Comparison of ENCODE assay signal across 14 cellular contexts in the genomic region with DNA sequence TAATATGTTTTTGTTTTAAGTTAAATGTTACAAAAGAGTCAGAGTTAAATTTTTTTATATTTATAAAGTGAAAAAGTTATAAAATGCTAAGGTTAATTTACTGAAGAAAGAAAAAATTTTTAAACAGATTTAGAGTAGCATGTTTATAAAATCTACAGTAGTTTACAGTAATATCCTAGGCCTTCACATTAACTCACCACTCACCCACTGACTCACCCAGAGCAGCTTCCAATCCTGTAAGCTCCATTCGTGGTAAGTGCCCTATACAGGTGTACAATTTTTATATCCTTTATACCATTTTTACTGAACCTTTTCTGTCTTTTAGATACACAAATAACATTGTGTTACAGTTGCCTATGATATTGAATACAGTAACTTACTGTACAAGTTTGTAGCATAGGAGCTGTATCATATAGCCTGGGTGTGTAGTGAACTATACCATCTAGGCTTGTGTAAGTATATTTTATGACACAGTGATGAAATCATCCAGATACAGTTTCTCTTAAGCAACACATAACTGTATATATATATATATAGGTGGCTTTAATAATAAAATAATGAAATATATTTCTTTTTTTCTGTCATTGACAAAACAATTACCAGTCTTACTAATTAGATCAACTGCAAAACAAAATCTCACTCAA.
"Had no signal": no experiment of that assay in that cellular context is flagged by ENCODE, and none has a peak within 500 bp of the region (broad histone marks: within the 10 kb centered on the region; RNA-seq: fewer than 3 reads in every experiment).

No MANE protein-coding gene starts in this region.

- DNase-seq: activated CD4-positive, alpha-beta T cell treated with anti-CD3 and anti-CD28 coated beads, Interleukin-2, amount 50 U/mL, for 48 hours; activated gamma-delta T cell; activated naive CD8-positive, alpha-beta T cell treated with anti-CD3 and anti-CD28 coated beads for 36 hours; activated T-cell treated with anti-CD3 and anti-CD28 coated beads, Interleukin-2, amount 50 U/mL, for 48 hours; anterior cingulate cortex; colonic mucosa; effector CD4-positive, alpha-beta T cell; sigmoid colon; stimulated activated CD4-positive, alpha-beta T cell treated with anti-CD3 and anti-CD28 coated beads, Interleukin-12 subunit alpha, Interleukin-12 subunit beta, amount 100 ng/mL, for 4 hours; stimulated activated CD4-positive, alpha-beta T cell treated with anti-CD3 and anti-CD28 coated beads, Interleukin-2, amount 100 ng/mL, for 48 hours; stimulated activated CD8-positive, alpha-beta memory T cell treated with anti-CD3 and anti-CD28 coated beads, Interleukin-4, amount 100 ng/mL, for 48 hours; T-helper 2 cell had no signal

- H3K36me3 ChIP-seq: colonic mucosa had no signal

- H3K4me1 ChIP-seq: colonic mucosa had no signal

- H2AFZ ChIP-seq: hepatocyte had no signal

- H3K4me2 ChIP-seq: hepatocyte had no signal

- H3K9me3 ChIP-seq: colonic mucosa, sigmoid colon had no signal

- H3K27ac ChIP-seq: colonic mucosa, hepatocyte, sigmoid colon had no signal

- H3K27me3 ChIP-seq: colonic mucosa, hepatocyte, sigmoid colon had no signal

- ATAC-seq: activated CD4-positive, CD25-positive, alpha-beta regulatory T cell treated with anti-CD3 and anti-CD28 coated beads, Interleukin-2, amount 50 U/mL, for 24 hours had no signal

- H3K4me3 ChIP-seq: colonic mucosa, hepatocyte, sigmoid colon had no signal
